8 cellular contexts compared by ENCODE assay signal in genomic region chr12:57766464-57767311, GRCh38. TPM values are rescaled to one million over a fixed set of nuclear protein-coding genes. Genes with fewer than 3 reads are reported as not detected.
DNase-seq lines count a peak whose midpoint lies in the region; ATAC-seq and TF ChIP-seq lines count a peak whose summit lies in the region.

Gene CYP27B1 (minus strand): TSS chr12:57767078. CDS start chr12:57767041, 37 bp downstream.

- peaks cover 15% of the 10 kb centered on the region for H3K36me3 Mint-ChIP-seq in T-helper 1 cell treated with Interleukin-12 subunit alpha and Interleukin-12 subunit beta and Interleukin-4 antibody, amounts not matched to agents 30 μg/mL and 1 μg/mL, for 36 hours (ENCODE audit: low read depth)
- peaks cover 3% of the 10 kb centered on the region for H3K36me3 Mint-ChIP-seq in T-helper 17 cell (ENCODE audit: low read depth)

- no peak within 1 kb of the TSS for H3K27ac Mint-ChIP-seq in T-helper 1 cell treated with Interleukin-12 subunit alpha and Interleukin-12 subunit beta and Interleukin-4 antibody, amounts not matched to agents 30 μg/mL and 1 μg/mL, for 36 hours
- H3K27ac Mint-ChIP-seq in T-helper 17 cell = no peak within 1 kb of the TSS

- no peak for DNase-seq in T-helper 1 cell
- no peak for DNase-seq in T-helper 17 cell
- peak; percentile 53 for DNase-seq in fibroblast of mammary gland (ENCODE audit: low read depth)
- peak; percentile 43 for DNase-seq in renal cortical epithelial cell (ENCODE audit: low read depth)
- DNase-seq in foreskin melanocyte = no peak
- no peak for DNase-seq in NCI-H1694 treated with DMSO at 0.1 percent for 48 hours (lab: John Stamatoyannopoulos, UW)

- no peaks in the 10 kb centered on the region for H3K9me3 ChIP-seq in T-helper 17 cell (ENCODE audit: control insufficient read depth, low read length, poor library complexity, severe bottlenecking)

- H3K4me3 ChIP-seq in fibroblast of mammary gland (ENCODE audit: control insufficient read depth, low read depth, low read length) = peak within 1 kb of the TSS; percentile 29

- no peaks in the 10 kb centered on the region for H3K9me3 Mint-ChIP-seq in T-helper 1 cell treated with Interleukin-12 subunit alpha and Interleukin-12 subunit beta and Interleukin-4 antibody, amounts not matched to agents 30 μg/mL and 1 μg/mL, for 36 hours

- H3K27me3 Mint-ChIP-seq in T-helper 1 cell treated with Interleukin-12 subunit alpha and Interleukin-12 subunit beta and Interleukin-4 antibody, amounts not matched to agents 30 μg/mL and 1 μg/mL, for 36 hours (ENCODE audit: low read depth) = peaks cover 20% of the 10 kb centered on the region
- H3K27me3 Mint-ChIP-seq in T-helper 17 cell = peaks cover 19% of the 10 kb centered on the region

- TF ChIP-seq CTCF in fibroblast of mammary gland (conservative IDR thresholded peaks at IDR 0.05; ENCODE audit: control insufficient read depth, insufficient read depth, low read depth, low read length) = no peak

- H3K4me1 Mint-ChIP-seq in T-helper 1 cell treated with Interleukin-12 subunit alpha and Interleukin-12 subunit beta and Interleukin-4 antibody, amounts not matched to agents 30 μg/mL and 1 μg/mL, for 36 hours (ENCODE audit: low read depth) = peaks cover 39% of the 10 kb centered on the region
- peaks cover 35% of the 10 kb centered on the region for H3K4me1 Mint-ChIP-seq in T-helper 17 cell

- peak within 1 kb of the TSS; percentile 89 for H3K4me3 Mint-ChIP-seq in T-helper 1 cell treated with Interleukin-12 subunit alpha and Interleukin-12 subunit beta and Interleukin-4 antibody, amounts not matched to agents 30 μg/mL and 1 μg/mL, for 36 hours
- peak within 1 kb of the TSS; percentile 92 for H3K4me3 Mint-ChIP-seq in T-helper 17 cell

- ATAC-seq in T-helper 17 cell (peak; percentile 11), HG03571 (IDR thresholded peaks at IDR 0.05; ENCODE audit: unreplicated experiment) (no peak)

RNA-seq across cellular contexts. Expression of gene CYP27B1, which starts in this region (rescaled TPM):
- total RNA-seq in T-helper 17 cell = 1 to 10 TPM; 1.4 to 1.7 TPM
- total RNA-seq in renal cortical epithelial cell = 0.50 and 0.87 TPM in 2 replicates

Comparison
In these comparisons a context has a peak if more than half of its experiments do, and no peak if none do; other contexts are left out.
1. Peak in DNase-seq in renal cortical epithelial cell; RNA of the gene not detected or under 1 TPM.